Comparison of ENCODE assay signal across 19 cellular contexts in the genomic region with DNA sequence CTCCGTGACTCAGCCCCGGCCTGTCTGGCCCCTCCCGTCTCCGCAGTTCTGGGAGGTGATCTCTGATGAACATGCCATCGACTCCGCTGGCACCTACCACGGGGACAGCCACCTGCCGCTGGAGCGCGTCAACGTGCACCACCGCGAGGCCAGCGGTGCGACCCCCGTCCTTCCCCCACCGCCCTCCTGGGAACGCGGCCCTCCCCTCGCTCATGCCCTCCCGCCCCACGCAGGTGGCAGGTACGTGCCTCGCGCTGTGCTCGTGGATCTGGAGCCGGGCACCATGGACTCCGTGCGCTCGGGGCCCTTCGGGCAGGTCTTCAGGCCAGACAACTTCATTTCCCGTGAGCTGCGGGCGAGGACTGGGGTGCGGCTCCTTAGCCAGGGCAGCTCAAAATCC. TPM values are rescaled to one million over a fixed set of nuclear protein-coding genes. Genes with fewer than 3 reads are reported as not detected.
"Had no signal": no experiment of that assay in that cellular context is flagged by ENCODE, and none has a peak within 500 bp of the region (broad histone marks: within the 10 kb centered on the region; RNA-seq: fewer than 3 reads in every experiment).

No MANE protein-coding gene starts in this region.

RNA-seq across cellular contexts. Expression of gene PRDM7, which starts 17.2 kb away (rescaled TPM):
- total RNA-seq: activated naive CD4-positive, alpha-beta T cell treated with anti-CD3 and anti-CD28 coated beads for 36 hours; activated naive CD4-positive, alpha-beta T cell treated with anti-CD3 and anti-CD28 coated beads, Interleukin-2, amount 50 U/mL, for 72 hours; activated naive CD8-positive, alpha-beta T cell treated with anti-CD3 and anti-CD28 coated beads for 36 hours; activated naive CD8-positive, alpha-beta T cell treated with anti-CD3 and anti-CD28 coated beads, Interleukin-2, amount 10 ng/mL, durations not matched to agents 7 days and 5 days; activated T-cell treated with anti-CD3 and anti-CD28 coated beads, Interleukin-2, amount 50 U/mL, for 4 hours; activated T-cell treated with anti-CD3 and anti-CD28 coated beads, Interleukin-2, amount 50 U/mL, for 72 hours; activated T-helper 1 cell treated with anti-CD3 and anti-CD28 coated beads, Interleukin-12 subunit alpha, Interleukin-12 subunit beta, Interleukin-2, Interleukin-4 antibody, amounts not matched to agents 30 ng/mL and 10 ng/mL and 1 ng/mL, durations not matched to agents 14 hours and 24 hours and 36 hours; activated T-helper 2 cell treated with anti-CD3 and anti-CD28 coated beads, Interferon-gamma antibody, Interleukin-2, Interleukin-4, amounts not matched to agents 10 μg/mL and 5 μg/mL and 100 μg/mL, durations not matched to agents 14 hours and 24 hours and 36 hours; adrenal gland; aorta; ascending aorta; astrocyte; body of pancreas; breast epithelium; bronchial epithelial cell; cardiac muscle cell; cardiac septum; cerebellum; chondrocyte had no signal
